ENCODE assay signal across 27 cellular contexts in the genomic region with DNA sequence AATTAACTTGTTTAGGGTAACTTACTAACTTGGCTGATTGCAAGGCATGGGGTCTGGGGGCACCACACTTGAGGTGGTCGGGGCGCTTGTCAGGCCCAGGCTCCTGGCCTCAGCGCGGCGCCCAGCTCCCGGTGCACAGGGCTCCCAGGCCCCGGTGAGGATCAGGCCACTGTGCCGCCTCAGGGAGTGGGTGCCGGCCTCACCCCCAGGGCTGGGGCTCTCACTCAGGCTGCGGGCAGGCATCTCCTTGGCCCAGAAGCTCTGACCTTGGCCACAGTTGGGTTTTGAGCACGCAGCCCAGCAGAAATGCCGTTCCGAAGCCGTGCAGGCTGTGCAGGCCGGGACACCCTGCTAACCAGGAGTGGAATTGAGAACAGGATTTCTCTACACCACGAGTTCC. TPM values are rescaled to one million over a fixed set of nuclear protein-coding genes. Genes with fewer than 3 reads are reported as not detected.
"Had no signal": no experiment of that assay in that cellular context is flagged by ENCODE, and none has a peak within 500 bp of the region (broad histone marks: within the 10 kb centered on the region; RNA-seq: fewer than 3 reads in every experiment).

No MANE protein-coding gene starts in this region.

- H3K9me3 Mint-ChIP-seq: activated CD4-positive, alpha-beta memory T cell treated with anti-CD3 and anti-CD28 coated beads, Interleukin-2, amount 10 ng/mL, durations not matched to agents 7 days and 5 days; activated naive CD4-positive, alpha-beta T cell treated with anti-CD3 and anti-CD28 coated beads for 36 hours; activated T-helper 17 cell treated with anti-CD3 and anti-CD28 coated beads, Interleukin-2, amount 50 U/mL, for 72 hours had no signal

- H3K4me1 ChIP-seq: SJCRH30 had no signal

- H3K27ac Mint-ChIP-seq: activated CD4-positive, alpha-beta memory T cell treated with anti-CD3 and anti-CD28 coated beads, Interleukin-2, amount 10 ng/mL, durations not matched to agents 7 days and 5 days; activated CD4-positive, alpha-beta T cell treated with anti-CD3 and anti-CD28 coated beads for 36 hours; activated naive CD4-positive, alpha-beta T cell treated with anti-CD3 and anti-CD28 coated beads for 36 hours; activated naive CD8-positive, alpha-beta T cell; activated T-helper 17 cell treated with anti-CD3 and anti-CD28 coated beads, Interleukin-2, amount 50 U/mL, for 72 hours had no signal

- H3K9me3 ChIP-seq: SK-N-SH had no signal

- H3K4me3 ChIP-seq: cardiac muscle cell, SJCRH30 had no signal

- DNase-seq: activated CD4-positive, alpha-beta memory T cell treated with anti-CD3 and anti-CD28 coated beads, Interleukin-2, amount 10 ng/mL, durations not matched to agents 7 days and 5 days; activated CD4-positive, alpha-beta T cell treated with anti-CD3 and anti-CD28 coated beads for 36 hours; activated CD4-positive, alpha-beta T cell treated with anti-CD3 and anti-CD28 coated beads, Interleukin-2, amount 50 U/mL, for 1 hour; activated gamma-delta T cell; activated naive CD4-positive, alpha-beta T cell treated with anti-CD3 and anti-CD28 coated beads for 36 hours; activated T-cell treated with anti-CD3 and anti-CD28 coated beads for 4 hours; activated T-cell treated with anti-CD3 and anti-CD28 coated beads, Interleukin-2, amount 50 U/mL, for 48 hours; amygdala; brain microvascular endothelial cell; KG1; NCI-H1048; NCI-H146; NCI-H187 treated with DMSO at 0.1 percent for 48 hours; NCI-H2081 treated with DMSO at 0.1 percent for 48 hours; NCI-H446; NCI-H524; SJCRH30; SK-N-SH; T-helper 1 cell; WERI-Rb-1 had no signal

- H3K36me3 ChIP-seq: brain microvascular endothelial cell, cardiac muscle cell, SJCRH30, WERI-Rb-1 had no signal

- H3K27ac ChIP-seq: brain microvascular endothelial cell, cardiac muscle cell, SJCRH30, WERI-Rb-1 had no signal

- H3K4me3 Mint-ChIP-seq: activated CD4-positive, alpha-beta memory T cell treated with anti-CD3 and anti-CD28 coated beads, Interleukin-2, amount 10 ng/mL, durations not matched to agents 7 days and 5 days; activated CD4-positive, alpha-beta T cell treated with anti-CD3 and anti-CD28 coated beads for 36 hours; activated naive CD4-positive, alpha-beta T cell treated with anti-CD3 and anti-CD28 coated beads for 36 hours; activated naive CD8-positive, alpha-beta T cell; activated T-helper 17 cell treated with anti-CD3 and anti-CD28 coated beads, Interleukin-2, amount 50 U/mL, for 72 hours had no signal

- H3K4me1 Mint-ChIP-seq: activated CD4-positive, alpha-beta memory T cell treated with anti-CD3 and anti-CD28 coated beads, Interleukin-2, amount 10 ng/mL, durations not matched to agents 7 days and 5 days; activated CD4-positive, alpha-beta T cell treated with anti-CD3 and anti-CD28 coated beads for 36 hours; activated T-helper 17 cell treated with anti-CD3 and anti-CD28 coated beads, Interleukin-2, amount 50 U/mL, for 72 hours had no signal

- H3K36me3 Mint-ChIP-seq: activated naive CD8-positive, alpha-beta T cell had no signal

- ATAC-seq: activated CD4-positive, alpha-beta T cell treated with anti-CD3 and anti-CD28 coated beads for 36 hours; activated T-helper 17 cell treated with anti-CD3 and anti-CD28 coated beads, Interleukin-2, amount 50 U/mL, for 72 hours had no signal

RNA-seq across cellular contexts. Expression of a gene that starts 37.8 kb away (rescaled TPM):
- total RNA-seq: activated CD4-positive, alpha-beta memory T cell treated with anti-CD3 and anti-CD28 coated beads, Interleukin-2, amount 10 ng/mL, durations not matched to agents 7 days and 5 days; activated CD4-positive, alpha-beta T cell treated with anti-CD3 and anti-CD28 coated beads for 36 hours; activated CD8-positive, alpha-beta memory T cell treated with anti-CD3 and anti-CD28 coated beads for 36 hours; activated naive CD4-positive, alpha-beta T cell treated with anti-CD3 and anti-CD28 coated beads for 36 hours; activated T-helper 17 cell treated with anti-CD3 and anti-CD28 coated beads, Interleukin-2, amount 50 U/mL, for 72 hours; cardiac muscle cell; LHCN-M2; M059J; SJCRH30; T-helper 2 cell treated with Interferon-gamma antibody and Interleukin-4, amounts not matched to agents 100 ng/mL and 5 ng/mL, for 36 hours had no signal
- polyA plus RNA-seq: cardiac muscle cell, SK-N-SH had no signal
